Comparison of ENCODE assay signal across 11 cellular contexts in the genomic region with DNA sequence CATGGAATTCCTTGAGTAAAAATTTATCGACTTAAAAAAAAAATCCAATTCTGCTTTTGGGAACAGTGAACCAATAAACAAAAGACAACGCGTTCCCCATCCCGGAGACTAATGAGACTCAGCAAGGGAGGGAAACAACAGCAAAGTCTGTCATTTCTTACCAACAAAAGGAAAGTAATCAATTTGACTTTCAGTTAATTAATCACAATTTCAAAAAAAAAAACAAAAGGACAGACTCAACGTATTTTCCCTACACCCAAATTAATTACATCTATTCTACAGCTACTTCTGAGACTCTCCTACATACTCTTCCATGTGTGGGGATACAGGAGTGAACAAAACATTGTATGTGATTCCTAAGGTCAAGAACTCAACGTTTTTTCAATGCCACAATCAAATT. TPM values are rescaled to one million over a fixed set of nuclear protein-coding genes. Genes with fewer than 3 reads are reported as not detected.
DNase-seq lines count a peak whose midpoint lies in the region; ATAC-seq, FAIRE-seq and TF ChIP-seq lines count a peak whose summit lies in the region.
"Had no signal": no experiment of that assay in that cellular context is flagged by ENCODE, and none has a peak within 500 bp of the region (broad histone marks: within the 10 kb centered on the region; RNA-seq: fewer than 3 reads in every experiment).

No MANE protein-coding gene starts in this region.

- no peaks in the 10 kb centered on the region for H3K27me3 Mint-ChIP-seq in activated T-cell treated with anti-CD3 and anti-CD28 coated beads, Interleukin-2, amount 50 U/mL, for 72 hours (ENCODE audit: low read depth)
- H3K27me3 Mint-ChIP-seq in activated naive CD8-positive, alpha-beta T cell treated with anti-CD3 and anti-CD28 coated beads, Interleukin-2, amount 10 ng/mL, durations not matched to agents 7 days and 5 days: no peaks in the 10 kb centered on the region

- H3K27ac ChIP-seq in kidney (ENCODE audit: low read depth in 2 of 2, low read length in 2 of 2) (peak overlapping the region in 1 of 2 donors; percentile 41), testis (peak overlapping the region; percentile 95 to 98), prostate gland (no peak overlapping the region)

- TF ChIP-seq CTCF in kidney (IDR thresholded peaks at IDR 0.05; ENCODE audit: borderline replicate concordance, extremely low read depth, insufficient read depth) (no peak), testis (IDR thresholded peaks at IDR 0.05) (no peak), prostate gland (IDR thresholded peaks at IDR 0.05) (no peak)

- H3K36me3 Mint-ChIP-seq in activated T-cell treated with anti-CD3 and anti-CD28 coated beads, Interleukin-2, amount 50 U/mL, for 72 hours (ENCODE audit: insufficient read depth in 2 of 2): peaks cover 0 to 1% of the 10 kb centered on the region in 2 donors
- H3K36me3 Mint-ChIP-seq in activated naive CD8-positive, alpha-beta T cell treated with anti-CD3 and anti-CD28 coated beads, Interleukin-2, amount 10 ng/mL, durations not matched to agents 7 days and 5 days: peaks cover 9% of the 10 kb centered on the region

- H3K27ac Mint-ChIP-seq in activated T-cell treated with anti-CD3 and anti-CD28 coated beads, Interleukin-2, amount 50 U/mL, for 72 hours: peak overlapping the region; percentile 75
- H3K27ac Mint-ChIP-seq in activated naive CD8-positive, alpha-beta T cell treated with anti-CD3 and anti-CD28 coated beads, Interleukin-2, amount 10 ng/mL, durations not matched to agents 7 days and 5 days: no peak overlapping the region

- peaks cover 69% of the 10 kb centered on the region for H3K4me1 Mint-ChIP-seq in activated T-cell treated with anti-CD3 and anti-CD28 coated beads, Interleukin-2, amount 50 U/mL, for 72 hours (ENCODE audit: low read depth)
- H3K4me1 Mint-ChIP-seq in activated naive CD8-positive, alpha-beta T cell treated with anti-CD3 and anti-CD28 coated beads, Interleukin-2, amount 10 ng/mL, durations not matched to agents 7 days and 5 days: peaks cover 35% of the 10 kb centered on the region

- no peak for ATAC-seq in activated T-cell treated with anti-CD3 and anti-CD28 coated beads, Interleukin-2, amount 50 U/mL, for 72 hours (replicated peaks in 1 of 2)
- no peak for ATAC-seq in activated naive CD8-positive, alpha-beta T cell treated with anti-CD3 and anti-CD28 coated beads, Interleukin-2, amount 10 ng/mL, durations not matched to agents 7 days and 5 days (ENCODE audit: low read depth)
- ATAC-seq: esophagus mucosa had no signal

- FAIRE-seq in kidney (lab: Jason Lieb, UNC): no peak

- H3K4me3 ChIP-seq in kidney (ENCODE audit: low read length in 2 of 2): peak overlapping the region; percentile 82 to 90
- peak overlapping the region; percentile 0 to 84 for H3K4me3 ChIP-seq in testis
- peak overlapping the region in 1 of 2 donors; percentile 93 for H3K4me3 ChIP-seq in prostate gland

- H3K9me3 ChIP-seq in kidney (ENCODE audit: control insufficient read depth in 1 of 2, low read length in 2 of 2) (no peaks in the 10 kb centered on the region), testis (no peaks in the 10 kb centered on the region), prostate gland (no peaks in the 10 kb centered on the region)

- H3K27me3 ChIP-seq in testis (no peaks in the 10 kb centered on the region), prostate gland (replicated peaks; ENCODE audit: insufficient read depth) (no peaks in the 10 kb centered on the region)

- peak overlapping the region; percentile 93 to 97 for H3K4me3 Mint-ChIP-seq in activated T-cell treated with anti-CD3 and anti-CD28 coated beads, Interleukin-2, amount 50 U/mL, for 72 hours
- peak overlapping the region; percentile 96 for H3K4me3 Mint-ChIP-seq in activated naive CD8-positive, alpha-beta T cell treated with anti-CD3 and anti-CD28 coated beads, Interleukin-2, amount 10 ng/mL, durations not matched to agents 7 days and 5 days

- H3K4me1 ChIP-seq in kidney (ENCODE audit: control insufficient read depth in 1 of 2, insufficient read depth in 1 of 2, low read depth in 1 of 2, low read length in 2 of 2) (peaks cover 14 to 24% of the 10 kb centered on the region in 2 donors), testis (peaks cover 35% of the 10 kb centered on the region), prostate gland (replicated peaks) (no peaks in the 10 kb centered on the region)

- 5 to 12% methylated on average over 6 of the region's 6 CpGs for WGBS in testis, 2 donors
- WGBS in prostate gland: 53% methylated on average over 6 of the region's 6 CpGs

- peaks cover 2% of the 10 kb centered on the region in 2 donors for H3K9me3 Mint-ChIP-seq in activated T-cell treated with anti-CD3 and anti-CD28 coated beads, Interleukin-2, amount 50 U/mL, for 72 hours
- H3K9me3 Mint-ChIP-seq in activated naive CD8-positive, alpha-beta T cell treated with anti-CD3 and anti-CD28 coated beads, Interleukin-2, amount 10 ng/mL, durations not matched to agents 7 days and 5 days: no peaks in the 10 kb centered on the region

- no peak for TF ChIP-seq POLR2A in testis (IDR thresholded peaks at IDR 0.05)
- TF ChIP-seq POLR2A in prostate gland (IDR thresholded peaks at IDR 0.05): no peak

- POLR2A ChIA-PET in activated naive CD8-positive, alpha-beta T cell treated with anti-CD3 and anti-CD28 coated beads, Interleukin-2, amount 10 ng/mL, durations not matched to agents 7 days and 5 days (lab: Charles Lee): interaction anchor here (0.6 kb wide), 1 partner anchor 1141 kb away, joined by 3 read pairs; no protein-coding TSS in a partner anchor

- intact Hi-C loops in kidney (cut with DNase I): no loop called here
- intact Hi-C loops in testis (cut with DNase I; ENCODE audit: low total_unique reads): no loop called here
- intact Hi-C loops in prostate gland (cut with DNase I): loop anchor here (10.0 kb wide), 1 partner anchor 140 kb away; no protein-coding TSS in a partner anchor

- H3K36me3 ChIP-seq in kidney (ENCODE audit: control insufficient read depth in 1 of 2, insufficient read depth in 2 of 2, low read length in 2 of 2) (no peaks in the 10 kb centered on the region), testis (ENCODE audit: low read depth, missing control alignments) (no peaks in the 10 kb centered on the region), prostate gland (no peaks in the 10 kb centered on the region)

- no peak for DNase-seq in activated T-cell treated with anti-CD3 and anti-CD28 coated beads, Interleukin-2, amount 50 U/mL, for 72 hours
- no peak for DNase-seq in activated T-cell treated with anti-CD3 and anti-CD28 coated beads, Interleukin-2, amount 50 U/mL, for 1 hour
- DNase-seq in activated naive CD8-positive, alpha-beta T cell treated with anti-CD3 and anti-CD28 coated beads, Interleukin-2, amount 10 ng/mL, durations not matched to agents 7 days and 5 days: no peak
- no peak for DNase-seq in kidney
- DNase-seq in testis: no peak
- no peak for DNase-seq in NCI-H1694 (lab: John Stamatoyannopoulos, UW)
- DNase-seq in prostate gland (ENCODE audit: low spot score): no peak
- no peak for DNase-seq in GM19240 (ENCODE audit: insufficient read length, low spot score)
- DNase-seq: DMS53; NK-92 treated with Interleukin-12 subunit alpha and Interleukin-12 subunit beta, amount 100 ng/mL, for 24 hours had no signal

- H3K9ac ChIP-seq in kidney (ENCODE audit: low read length in 2 of 2): peak overlapping the region in 1 of 2 donors; percentile 38

RNA-seq across cellular contexts. Expression of a gene that starts 1.9 kb away (rescaled TPM):
- 10 to 100 TPM; 49.0 to 56.5 TPM for total RNA-seq in activated T-cell treated with anti-CD3 and anti-CD28 coated beads, Interleukin-2, amount 50 U/mL, for 72 hours
- 10 to 100 TPM; 30.4 to 38.1 TPM for total RNA-seq in activated naive CD8-positive, alpha-beta T cell treated with anti-CD3 and anti-CD28 coated beads, Interleukin-2, amount 10 ng/mL, durations not matched to agents 7 days and 5 days
- total RNA-seq in kidney: 97.3 TPM
- 28.0 TPM for polyA plus RNA-seq in kidney (ENCODE audit: insufficient read depth, low read depth, low replicate concordance)
- 100 to 1,000 TPM; 144 to 170 TPM for total RNA-seq in testis
- 39.8 TPM for polyA plus RNA-seq in testis (ENCODE audit: insufficient read depth, low read depth, low replicate concordance)
- total RNA-seq in prostate gland: 100 to 1,000 TPM in 1 of 2 donors, 10 to 100 TPM in 1; 45.4 to 136 TPM

Comparison
In these comparisons a context has a peak if more than half of its experiments do, and no peak if none do; other contexts are left out.
1. H3K27ac ChIP-seq: peak in testis (2 of 2); none in prostate gland (0 of 2).